Comparison of ENCODE assay signal across 8 cellular contexts in the genomic region with DNA sequence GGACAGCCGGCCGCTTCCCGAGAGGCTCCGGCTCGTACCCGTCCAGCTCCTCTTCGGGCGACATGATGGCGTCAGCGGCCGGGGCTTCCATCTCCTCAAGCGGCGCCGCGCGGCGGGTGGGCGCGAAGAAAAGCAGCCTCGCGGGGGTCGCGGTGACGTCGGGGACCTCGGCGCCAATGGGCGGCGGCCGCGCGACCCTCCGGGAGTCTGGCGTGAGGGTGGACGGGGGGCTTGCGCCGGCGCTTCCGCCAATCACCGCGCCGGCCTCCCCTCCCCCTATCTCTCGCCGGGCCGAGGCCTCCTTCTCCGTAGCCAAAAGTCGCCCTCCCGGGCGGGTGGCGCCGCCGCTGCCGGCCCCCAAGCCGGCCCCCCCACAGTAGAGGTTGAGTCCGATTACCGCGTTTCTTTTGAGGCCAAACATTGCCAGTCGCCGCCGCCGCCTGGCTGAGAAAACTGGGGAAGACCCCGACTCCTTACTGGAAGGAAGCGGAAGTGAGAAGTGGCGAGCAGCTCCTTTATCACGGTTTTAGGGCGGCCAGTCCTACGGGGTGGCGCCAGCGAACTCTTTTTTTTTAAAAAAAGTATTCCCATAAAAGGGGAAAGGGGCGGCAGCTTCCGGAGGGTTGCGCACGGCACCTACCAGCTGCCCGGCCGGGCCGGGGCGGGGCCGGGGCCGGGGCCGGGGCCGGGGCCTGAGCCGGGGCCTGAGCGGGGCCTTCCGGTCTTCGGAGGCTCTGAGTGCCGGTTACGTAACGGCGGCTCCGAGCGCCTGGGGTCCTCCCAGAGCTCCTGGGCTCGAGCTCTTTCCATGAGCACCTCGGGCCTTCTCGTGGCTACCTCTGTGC. TPM values are rescaled to one million over a fixed set of nuclear protein-coding genes. Genes with fewer than 3 reads are reported as not detected.
DNase-seq lines count a peak whose midpoint lies in the region; TF ChIP-seq lines count a peak whose summit lies in the region.

A gene (minus strand): TSS at position 501 of the 845 bp plus-strand sequence. CDS start 80 bp downstream, at position 421.

- no peaks in the 10 kb centered on the region for H3K27me3 ChIP-seq in SK-N-SH (ENCODE audit: insufficient read depth)

- H4K20me1 ChIP-seq in SK-N-SH (ENCODE audit: insufficient read depth), result peaks cover 48% of the 10 kb centered on the region

- peaks cover 41 to 48% of the 10 kb centered on the region in 2 experiments for H3K36me3 ChIP-seq in SK-N-SH (replicated peaks in 1 of 2; ENCODE audit: control insufficient read depth in 1 of 2, insufficient read depth in 2 of 2, low read length in 1 of 2)

- peak within 1 kb of the TSS; percentile 97 to 100 for H3K27ac ChIP-seq in SK-N-SH (ENCODE audit: low read depth in 2 of 2, low read length in 1 of 2)

- TF ChIP-seq RAD21 in SK-N-SH (IDR thresholded peaks at IDR 0.05; ENCODE audit: low read length), result no peak

- H3K79me2 ChIP-seq in SK-N-SH (ENCODE audit: insufficient read depth), result peaks cover 76% of the 10 kb centered on the region

- H3K9me3 ChIP-seq in SK-N-SH, result no peaks in the 10 kb centered on the region

- H3K4me1 ChIP-seq in SK-N-SH (ENCODE audit: control insufficient read depth in 1 of 2, insufficient read depth in 2 of 2, low read depth in 1 of 2, low read length in 1 of 2), result peaks cover 8 to 28% of the 10 kb centered on the region in 2 experiments; a peak in 3 of 4 replicates

- peak; percentile 95 for TF ChIP-seq POLR2A in NB4 (IDR thresholded peaks at IDR 0.05; ENCODE audit: extremely low read depth, insufficient read length)

- H3F3A ChIP-seq in SK-N-SH (replicated peaks; ENCODE audit: insufficient read depth), result peaks cover 52% of the 10 kb centered on the region

- no peak within 1 kb of the TSS for H2AFZ ChIP-seq in SK-N-SH (ENCODE audit: low read depth)

- peak within 1 kb of the TSS; percentile 100 for H3K9ac ChIP-seq in SK-N-SH

- H3K4me3 ChIP-seq in HFF-Myc (replicated peaks; ENCODE audit: low read depth, low read length) (peak within 1 kb of the TSS; percentile 62), NB4 (ENCODE audit: low read depth, low read length) (peak within 1 kb of the TSS; percentile 88), SK-N-SH (ENCODE audit: low read depth in 2 of 2, low read length in 1 of 2) (peak within 1 kb of the TSS; percentile 95 to 98)

- TF ChIP-seq EP300 in SK-N-SH (IDR thresholded peaks at IDR 0.05; ENCODE audit: borderline replicate concordance in 1 of 2, low read depth in 1 of 2, low read length in 1 of 2), result 0 out of 4 replicates have a peak, but pooled peaks of 1 of the 2 experiments have one; percentile 56

- CTCF ChIA-PET in SK-N-SH (lab: Yijun Ruan, JAX), result interaction anchor here (0.9 to 13.4 kb wide), 6 partner anchors 8 to 63 kb away, joined by 3 to 142 read pairs (median 4); a partner anchor contains a TSS

- DNase-seq in GM04504 (ENCODE audit: low read depth) (peak; percentile 93), HFF-Myc (ENCODE audit: extremely low read depth, low read depth) (peak; percentile 84), NB4 (ENCODE audit: low read depth) (peak; percentile 96), SK-N-SH (peak; percentile 94), germinal center (ENCODE audit: low spot score) (peak; percentile 91), nucleus accumbens (lab: John Stamatoyannopoulos, UW) (peak in 55 of 56 donors; percentile 56 to 94 (median 87)), superior temporal gyrus (ENCODE audit: extremely low spot score) (peak; percentile 97)
- DNase-seq in activated naive CD4-positive, alpha-beta T cell treated with anti-CD3 and anti-CD28 coated beads, Interleukin-2, amount 50 U/mL, for 16 hours, result peak; percentile 82

- H3K4me2 ChIP-seq in SK-N-SH, result peak within 1 kb of the TSS; percentile 89

- POLR2A ChIA-PET in SK-N-SH (lab: Yijun Ruan, JAX), result interaction anchor here (0.6 to 7.0 kb wide), 19 partner anchors 9 to 492 kb away, joined by 3 to 149 read pairs (median 4); a partner anchor contains a TSS

- no peak for TF ChIP-seq CTCF in HFF-Myc (IDR thresholded peaks at IDR 0.05; ENCODE audit: low read depth, low read length, missing control alignments)
- TF ChIP-seq CTCF in NB4 (IDR thresholded peaks at IDR 0.05; ENCODE audit: low read depth, low read length), result no peak
- no peak for TF ChIP-seq CTCF in SK-N-SH (IDR thresholded peaks at IDR 0.05)

- H3K9me2 ChIP-seq in SK-N-SH, result no peaks in the 10 kb centered on the region

- 3% methylated on average over 36 of the region's 94 CpGs for WGBS in SK-N-SH (ENCODE audit: low lambda C conversion rate)

TF ChIP-seq in SK-N-SH, 30 proteins besides CTCF, POLR2A, EP300 and RAD21 (continues in another document):
- TF ChIP-seq RCOR1 (IDR thresholded peaks at IDR 0.05; ENCODE audit: low read length) (no peak), NRF1 (IDR thresholded peaks at IDR 0.05; ENCODE audit: low read depth, low read length) (peak; percentile 56), TAF1 (IDR thresholded peaks at IDR 0.05; ENCODE audit: borderline replicate concordance, low read depth, low read length) (peak; percentile 100), POLR2AphosphoS5 (IDR thresholded peaks at IDR 0.05; ENCODE audit: low read depth, low read length) (peak; percentile 99), CHD2 (IDR thresholded peaks at IDR 0.05; ENCODE audit: low read length, partially characterized antibody) (no peak), MEF2A (IDR thresholded peaks at IDR 0.05; ENCODE audit: borderline replicate concordance, low read depth) (no peak), RXRA (IDR thresholded peaks at IDR 0.05; ENCODE audit: borderline replicate concordance, low read depth) (peak; percentile 39; the same call in 1 of the 2 replicates), TCF12 (IDR thresholded peaks at IDR 0.05) (peak; percentile 38; the same call in 1 of the 2 replicates), FOXJ3 (CRISPR knock-in tag; IDR thresholded peaks at IDR 0.05) (no peak), EZH2phosphoT487 (IDR thresholded peaks at IDR 0.05; ENCODE audit: borderline replicate concordance, low read depth) (no peak), TEAD4 (IDR thresholded peaks at IDR 0.05; ENCODE audit: borderline replicate concordance, insufficient read depth) (peak; percentile 46; the same call in 1 of the 2 replicates), SMC3 (IDR thresholded peaks at IDR 0.05; ENCODE audit: low read depth, low read length) (no peak)
- TF ChIP-seq, protein P1, sequence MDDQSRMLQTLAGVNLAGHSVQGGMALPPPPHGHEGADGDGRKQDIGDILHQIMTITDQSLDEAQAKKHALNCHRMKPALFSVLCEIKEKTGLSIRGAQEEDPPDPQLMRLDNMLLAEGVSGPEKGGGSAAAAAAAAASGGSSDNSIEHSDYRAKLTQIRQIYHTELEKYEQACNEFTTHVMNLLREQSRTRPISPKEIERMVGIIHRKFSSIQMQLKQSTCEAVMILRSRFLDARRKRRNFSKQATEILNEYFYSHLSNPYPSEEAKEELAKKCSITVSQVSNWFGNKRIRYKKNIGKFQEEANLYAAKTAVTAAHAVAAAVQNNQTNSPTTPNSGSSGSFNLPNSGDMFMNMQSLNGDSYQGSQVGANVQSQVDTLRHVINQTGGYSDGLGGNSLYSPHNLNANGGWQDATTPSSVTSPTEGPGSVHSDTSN (IDR thresholded peaks at IDR 0.05), result peak; percentile 52
- TF ChIP-seq, protein P2, sequence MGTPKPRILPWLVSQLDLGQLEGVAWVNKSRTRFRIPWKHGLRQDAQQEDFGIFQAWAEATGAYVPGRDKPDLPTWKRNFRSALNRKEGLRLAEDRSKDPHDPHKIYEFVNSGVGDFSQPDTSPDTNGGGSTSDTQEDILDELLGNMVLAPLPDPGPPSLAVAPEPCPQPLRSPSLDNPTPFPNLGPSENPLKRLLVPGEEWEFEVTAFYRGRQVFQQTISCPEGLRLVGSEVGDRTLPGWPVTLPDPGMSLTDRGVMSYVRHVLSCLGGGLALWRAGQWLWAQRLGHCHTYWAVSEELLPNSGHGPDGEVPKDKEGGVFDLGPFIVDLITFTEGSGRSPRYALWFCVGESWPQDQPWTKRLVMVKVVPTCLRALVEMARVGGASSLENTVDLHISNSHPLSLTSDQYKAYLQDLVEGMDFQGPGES (IDR thresholded peaks at IDR 0.05; ENCODE audit: low read depth, low read length), result no peak
- TF ChIP-seq, protein P3, sequence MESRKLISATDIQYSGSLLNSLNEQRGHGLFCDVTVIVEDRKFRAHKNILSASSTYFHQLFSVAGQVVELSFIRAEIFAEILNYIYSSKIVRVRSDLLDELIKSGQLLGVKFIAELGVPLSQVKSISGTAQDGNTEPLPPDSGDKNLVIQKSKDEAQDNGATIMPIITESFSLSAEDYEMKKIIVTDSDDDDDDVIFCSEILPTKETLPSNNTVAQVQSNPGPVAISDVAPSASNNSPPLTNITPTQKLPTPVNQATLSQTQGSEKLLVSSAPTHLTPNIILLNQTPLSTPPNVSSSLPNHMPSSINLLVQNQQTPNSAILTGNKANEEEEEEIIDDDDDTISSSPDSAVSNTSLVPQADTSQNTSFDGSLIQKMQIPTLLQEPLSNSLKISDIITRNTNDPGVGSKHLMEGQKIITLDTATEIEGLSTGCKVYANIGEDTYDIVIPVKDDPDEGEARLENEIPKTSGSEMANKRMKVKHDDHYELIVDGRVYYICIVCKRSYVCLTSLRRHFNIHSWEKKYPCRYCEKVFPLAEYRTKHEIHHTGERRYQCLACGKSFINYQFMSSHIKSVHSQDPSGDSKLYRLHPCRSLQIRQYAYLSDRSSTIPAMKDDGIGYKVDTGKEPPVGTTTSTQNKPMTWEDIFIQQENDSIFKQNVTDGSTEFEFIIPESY (IDR thresholded peaks at IDR 0.05; ENCODE audit: borderline replicate concordance, low read depth), result peak; percentile 79; the same call in 1 of the 2 replicates

RNA-seq across cellular contexts. Expression of the gene that starts here (rescaled TPM):
- 110 and 131 TPM in 2 replicates for polyA plus RNA-seq in SK-N-SH (2012; rRNA removed)
- 70.8 and 82.9 TPM in 2 replicates for polyA plus RNA-seq in SK-N-SH (2012; cell fraction: cytosol; rRNA removed)
- 354 and 429 TPM in 2 replicates for polyA plus RNA-seq in SK-N-SH (2012; cell fraction: nucleus; rRNA removed)

Comparison
In these comparisons a context has a peak if more than half of its experiments do, and no peak if none do; other contexts are left out.
1. Peak in every context shown above with its lines: DNase-seq, H3K4me3 ChIP-seq and H3K27ac ChIP-seq.